ENCODE assay signal across 8 cellular contexts in the genomic region with DNA sequence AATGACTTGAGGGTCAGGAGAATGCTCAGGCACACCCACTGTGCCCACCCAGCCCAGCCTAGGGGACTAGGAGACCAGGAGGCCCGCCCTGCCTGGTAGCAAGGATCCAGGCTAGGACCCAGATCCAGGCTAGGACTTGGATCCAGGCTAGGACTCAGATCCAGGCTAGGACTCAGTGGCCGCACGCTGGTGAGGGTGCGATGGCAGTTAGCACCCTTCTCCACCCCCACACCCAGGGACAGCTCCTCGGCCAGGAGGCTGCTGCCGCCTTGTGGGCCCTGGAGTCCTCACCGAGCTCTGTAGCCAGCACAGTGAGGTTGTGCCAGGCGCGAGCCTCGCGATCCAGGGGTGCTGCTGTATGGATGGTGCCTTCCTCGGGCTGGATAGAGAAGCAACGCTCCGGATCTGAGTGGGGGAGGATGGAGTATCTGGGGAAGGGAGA. TPM values are rescaled to one million over a fixed set of nuclear protein-coding genes. Genes with fewer than 3 reads are reported as not detected.
DNase-seq lines count a peak whose midpoint lies in the region; TF ChIP-seq lines count a peak whose summit lies in the region.
"Had no signal": no experiment of that assay in that cellular context is flagged by ENCODE, and none has a peak within 500 bp of the region (broad histone marks: within the 10 kb centered on the region; RNA-seq: fewer than 3 reads in every experiment).

No MANE protein-coding gene starts in this region.

- H3K9me3 ChIP-seq in BE2C (no peaks in the 10 kb centered on the region), WERI-Rb-1 (ENCODE audit: severe bottlenecking) (no peaks in the 10 kb centered on the region), left ventricle myocardium inferior (replicated peaks) (no peaks in the 10 kb centered on the region), SJCRH30 (replicated peaks) (no peaks in the 10 kb centered on the region)
- H3K9me3 ChIP-seq: vagina had no signal

- H3K4me1 ChIP-seq in BE2C (peaks cover 11% of the 10 kb centered on the region), left ventricle myocardium inferior (peaks cover 23% of the 10 kb centered on the region), SJCRH30 (peaks cover 3% of the 10 kb centered on the region; the same call in 1 of the 2 replicates)

- H3K27me3 ChIP-seq in BE2C (no peaks in the 10 kb centered on the region), WERI-Rb-1 (ENCODE audit: insufficient read depth, low read depth, severe bottlenecking) (no peaks in the 10 kb centered on the region), left ventricle myocardium inferior (ENCODE audit: low read depth) (peaks cover 6% of the 10 kb centered on the region), SJCRH30 (no peaks in the 10 kb centered on the region)
- H3K27me3 ChIP-seq: vagina had no signal

- H3K4me3 ChIP-seq in BE2C (ENCODE audit: low read depth, low read length) (no peak overlapping the region), WERI-Rb-1 (ENCODE audit: low read depth, low read length) (no peak overlapping the region), left ventricle myocardium inferior (no peak overlapping the region), SJCRH30 (no peak overlapping the region)
- H3K4me3 ChIP-seq: skin epidermis, vagina had no signal

- peak; percentile 40 for TF ChIP-seq CTCF in BE2C (IDR thresholded peaks at IDR 0.05; ENCODE audit: low read depth, low read length)
- peak; percentile 96 for TF ChIP-seq CTCF in WERI-Rb-1 (IDR thresholded peaks at IDR 0.05; ENCODE audit: low read depth, low read length)
- TF ChIP-seq CTCF in left ventricle myocardium inferior (IDR thresholded peaks at IDR 0.05; ENCODE audit: borderline replicate concordance): peak; percentile 52

- H3K27ac ChIP-seq in WERI-Rb-1 (peak overlapping the region; percentile 55), left ventricle myocardium inferior (replicated peaks) (no peak overlapping the region), SJCRH30 (no peak overlapping the region)
- H3K27ac ChIP-seq: skin epidermis, vagina had no signal

- peak; percentile 49 for DNase-seq in BE2C
- peak; percentile 86 for DNase-seq in WERI-Rb-1
- no peak for DNase-seq in left ventricle myocardium inferior
- DNase-seq in NCI-H2196 treated with DMSO at 0.1 percent for 48 hours (lab: John Stamatoyannopoulos, UW; ENCODE audit: unreplicated experiment): no peak
- DNase-seq in DMS 273 (lab: John Stamatoyannopoulos, UW; ENCODE audit: unreplicated experiment): no peak
- no peak for DNase-seq in SJCRH30

- intact Hi-C loops in left ventricle myocardium inferior (cut with micrococcal nuclease): no loop called here

- H3K36me3 ChIP-seq in BE2C (peaks cover 64% of the 10 kb centered on the region), WERI-Rb-1 (peaks cover 31% of the 10 kb centered on the region), left ventricle myocardium inferior (no peaks in the 10 kb centered on the region), SJCRH30 (peaks cover 5% of the 10 kb centered on the region; the same call in 1 of the 2 replicates)
- H3K36me3 ChIP-seq: vagina had no signal

RNA-seq across cellular contexts. Expression of a gene that starts 5.1 kb away (rescaled TPM):
- 135 TPM for polyA plus RNA-seq in BE2C (2012; ENCODE audit: insufficient read depth, insufficient read length, low read depth)
- total RNA-seq in left ventricle myocardium inferior: 2.1 TPM
- total RNA-seq in SJCRH30 (2014; rRNA removed; shearing (Covaris generic)): 8.3 and 9.6 TPM in 2 replicates

RNA-seq across cellular contexts. Expression of a gene that starts 10.2 kb away (rescaled TPM):
- not detected for polyA plus RNA-seq in BE2C (2012; ENCODE audit: insufficient read depth, insufficient read length, low read depth)
- total RNA-seq in left ventricle myocardium inferior: not detected
- not detected in 2 replicates for total RNA-seq in SJCRH30 (2014; rRNA removed; shearing (Covaris generic))
- total RNA-seq: vagina had no signal

RNA-seq across cellular contexts. Expression of a gene that starts 17.5 kb away (rescaled TPM):
- polyA plus RNA-seq in BE2C (2012; ENCODE audit: insufficient read depth, insufficient read length, low read depth): 636 TPM
- total RNA-seq in left ventricle myocardium inferior: 118 TPM
- total RNA-seq in SJCRH30 (2014; rRNA removed; shearing (Covaris generic)): 224 and 242 TPM in 2 replicates

RNA-seq across cellular contexts. Expression of a gene that starts 42.3 kb away (rescaled TPM):
- polyA plus RNA-seq in BE2C (2012; ENCODE audit: insufficient read depth, insufficient read length, low read depth): 13.4 TPM
- 4.9 TPM for total RNA-seq in left ventricle myocardium inferior
- total RNA-seq in SJCRH30 (2014; rRNA removed; shearing (Covaris generic)): 11.9 and 13.5 TPM in 2 replicates

RNA-seq across cellular contexts. Expression of a gene that starts 42.7 kb away (rescaled TPM):
- polyA plus RNA-seq in BE2C (2012; ENCODE audit: insufficient read depth, insufficient read length, low read depth): 198 TPM
- total RNA-seq in left ventricle myocardium inferior: 64.6 TPM
- 143 and 164 TPM in 2 replicates for total RNA-seq in SJCRH30 (2014; rRNA removed; shearing (Covaris generic))

Comparison
In these comparisons a context has a peak if more than half of its experiments do, and no peak if none do; other contexts are left out.
1. DNase-seq: peak in BE2C (single experiment) and WERI-Rb-1 (single experiment); none in left ventricle myocardium inferior (single experiment), NCI-H2196 treated with DMSO at 0.1 percent for 48 hours (single experiment), DMS 273 (single experiment) and SJCRH30 (0 of 2).
2. CTCF ChIP-seq: peak in every context shown above with its lines; median percentile 96 in WERI-Rb-1; 52 in left ventricle myocardium inferior; 40 in BE2C.